ENCODE assay signal across 24 cellular contexts in the genomic region with DNA sequence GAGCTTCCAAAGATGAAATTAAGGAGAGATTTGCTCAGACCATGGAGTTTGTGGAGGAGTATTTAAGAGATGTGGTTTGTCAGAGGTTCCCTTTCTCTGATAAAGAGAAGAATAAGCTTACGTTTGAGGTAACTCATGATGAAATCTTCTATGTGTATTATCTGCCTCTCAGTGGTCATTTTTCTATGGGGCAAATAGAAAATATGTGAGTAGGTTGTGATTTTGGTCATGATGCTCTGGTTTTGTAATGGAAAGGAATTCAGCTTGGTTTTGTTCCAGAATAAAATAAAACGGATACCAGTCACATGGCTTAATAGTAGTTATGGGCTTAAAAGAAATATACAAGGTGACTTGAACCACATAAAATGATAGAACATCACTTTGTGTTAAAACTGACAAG.
DNase-seq lines count a peak whose midpoint lies in the region; ATAC-seq, FAIRE-seq and TF ChIP-seq lines count a peak whose summit lies in the region.
"Had no signal": no experiment of that assay in that cellular context is flagged by ENCODE, and none has a peak within 500 bp of the region (broad histone marks: within the 10 kb centered on the region; RNA-seq: fewer than 3 reads in every experiment).

No MANE protein-coding gene starts in this region.

- TF ChIP-seq EP300 in gastroesophageal sphincter (IDR thresholded peaks at IDR 0.05), result no peak

- peak overlapping the region; percentile 2 for H3K27ac Mint-ChIP-seq in activated T-cell treated with anti-CD3 and anti-CD28 coated beads, Interleukin-2, amount 50 U/mL, for 24 hours
- no peak overlapping the region for H3K27ac Mint-ChIP-seq in activated T-cell treated with anti-CD3 and anti-CD28 coated beads, Interleukin-2, amount 50 U/mL, for 72 hours
- H3K27ac Mint-ChIP-seq: activated CD4-positive, alpha-beta T cell treated with anti-CD3 and anti-CD28 coated beads for 36 hours; CD14-positive monocyte; endodermal cell; immature natural killer cell; stimulated activated naive CD8-positive, alpha-beta T cell treated with anti-CD3 and anti-CD28 coated beads, Interleukin-15, Interleukin-2, amounts not matched to agents 100 ng/mL and 50 ng/mL, for 24 hours had no signal

- POLR2A ChIA-PET in GM10248 (lab: Yijun Ruan, JAX), result interaction anchor here (1.2 kb wide), 1 partner anchor 181 kb away, joined by 8 read pairs; the partner anchor contains the start of gene ITPR1

- no peak for TF ChIP-seq POLR2A in gastroesophageal sphincter (IDR thresholded peaks at IDR 0.05)
- no peak for TF ChIP-seq POLR2A in uterus (IDR thresholded peaks at IDR 0.05)

- no peak for FAIRE-seq in pancreas (lab: Jason Lieb, UNC)

- H3K27me3 Mint-ChIP-seq in activated T-cell treated with anti-CD3 and anti-CD28 coated beads, Interleukin-2, amount 50 U/mL, for 24 hours, result no peaks in the 10 kb centered on the region
- H3K27me3 Mint-ChIP-seq in activated T-cell treated with anti-CD3 and anti-CD28 coated beads, Interleukin-2, amount 50 U/mL, for 72 hours (ENCODE audit: low read depth), result no peaks in the 10 kb centered on the region
- H3K27me3 Mint-ChIP-seq: activated CD4-positive, alpha-beta T cell treated with anti-CD3 and anti-CD28 coated beads for 36 hours; stimulated activated naive CD8-positive, alpha-beta T cell treated with anti-CD3 and anti-CD28 coated beads, Interleukin-15, Interleukin-2, amounts not matched to agents 100 ng/mL and 50 ng/mL, for 24 hours had no signal

- no peak for TF ChIP-seq CTCF in cardiac fibroblast (IDR thresholded peaks at IDR 0.05; ENCODE audit: low read depth, low read length)
- no peak for TF ChIP-seq CTCF in gastroesophageal sphincter (IDR thresholded peaks at IDR 0.05)
- TF ChIP-seq CTCF in uterus (IDR thresholded peaks at IDR 0.05), result peak in 1 of 4 experiments; percentile 9
- TF ChIP-seq CTCF in GM10248 (IDR thresholded peaks at IDR 0.05; ENCODE audit: control extremely low read depth, extremely low read depth, low read depth, missing control alignments), result no peak
- no peak for TF ChIP-seq CTCF in pancreas (IDR thresholded peaks at IDR 0.05)
- TF ChIP-seq CTCF in left ventricle myocardium inferior (IDR thresholded peaks at IDR 0.05; ENCODE audit: borderline replicate concordance), result no peak

- H3K27ac ChIP-seq in gastroesophageal sphincter (peak overlapping the region; percentile 56 to 76 (median 67)), uterus (peak overlapping the region; percentile 71 to 93), pancreas (no peak overlapping the region), left ventricle myocardium inferior (replicated peaks) (no peak overlapping the region)
- H3K27ac ChIP-seq: ascending aorta, Peyer's patch, SJCRH30, tibial nerve had no signal

- H3K36me3 ChIP-seq in gastroesophageal sphincter, result peaks cover 3 to 71% of the 10 kb centered on the region in 2 donors
- no peaks in the 10 kb centered on the region for H3K36me3 ChIP-seq in uterus
- no peaks in the 10 kb centered on the region for H3K36me3 ChIP-seq in pancreas
- peaks cover 75% of the 10 kb centered on the region for H3K36me3 ChIP-seq in left ventricle myocardium inferior
- H3K36me3 ChIP-seq: SJCRH30 had no signal

- peaks cover 94% of the 10 kb centered on the region for H3K36me3 Mint-ChIP-seq in activated T-cell treated with anti-CD3 and anti-CD28 coated beads, Interleukin-2, amount 50 U/mL, for 24 hours (ENCODE audit: low read depth)
- peaks cover 3 to 28% of the 10 kb centered on the region in 2 donors for H3K36me3 Mint-ChIP-seq in activated T-cell treated with anti-CD3 and anti-CD28 coated beads, Interleukin-2, amount 50 U/mL, for 72 hours (ENCODE audit: insufficient read depth in 2 of 2)

- H3K9me3 ChIP-seq in gastroesophageal sphincter (no peaks in the 10 kb centered on the region), uterus (no peaks in the 10 kb centered on the region), pancreas (no peaks in the 10 kb centered on the region), left ventricle myocardium inferior (replicated peaks) (no peaks in the 10 kb centered on the region)
- H3K9me3 ChIP-seq: ascending aorta, Peyer's patch, SJCRH30, tibial nerve had no signal

- H3K4me3 Mint-ChIP-seq in activated T-cell treated with anti-CD3 and anti-CD28 coated beads, Interleukin-2, amount 50 U/mL, for 24 hours, result no peak overlapping the region
- H3K4me3 Mint-ChIP-seq in activated T-cell treated with anti-CD3 and anti-CD28 coated beads, Interleukin-2, amount 50 U/mL, for 72 hours, result no peak overlapping the region
- H3K4me3 Mint-ChIP-seq: activated CD4-positive, alpha-beta T cell treated with anti-CD3 and anti-CD28 coated beads for 36 hours; CD14-positive monocyte; endodermal cell; immature natural killer cell; stimulated activated naive CD8-positive, alpha-beta T cell treated with anti-CD3 and anti-CD28 coated beads, Interleukin-15, Interleukin-2, amounts not matched to agents 100 ng/mL and 50 ng/mL, for 24 hours had no signal

- no peak for ATAC-seq in activated T-cell treated with anti-CD3 and anti-CD28 coated beads, Interleukin-2, amount 50 U/mL, for 72 hours (replicated peaks in 1 of 2)
- ATAC-seq in gastroesophageal sphincter, result peak; percentile 48
- ATAC-seq in pancreas, result no peak
- ATAC-seq: activated CD4-positive, alpha-beta T cell treated with anti-CD3 and anti-CD28 coated beads for 36 hours had no signal

- WGBS in gastroesophageal sphincter (ENCODE audit: low coverage in 1 of 2), 2 donors, result 29 to 31% methylated on average over 1 to 2 of the region's 2 CpGs
- WGBS in pancreas, 2 donors, result 60 to 81% methylated on average over 2 of the region's 2 CpGs

- intact Hi-C loops in uterus (cut with DNase I; ENCODE audit: low total_unique reads) (no loop called here), pancreas (cut with DNase I) (no loop called here), left ventricle myocardium inferior (cut with micrococcal nuclease) (no loop called here)

- CTCF ChIA-PET in GM10248 (lab: Yijun Ruan, JAX), result interaction anchor here (1.0 to 4.8 kb wide), 5 partner anchors 9 to 40 kb away, joined by 4 to 16 read pairs (median 6); no protein-coding TSS in a partner anchor

- H3K4me1 ChIP-seq in gastroesophageal sphincter (peaks cover 0 to 43% (median 6%) of the 10 kb centered on the region in 3 donors), uterus (no peaks in the 10 kb centered on the region), pancreas (no peaks in the 10 kb centered on the region), left ventricle myocardium inferior (peaks cover 13% of the 10 kb centered on the region)
- H3K4me1 ChIP-seq: ascending aorta, Peyer's patch, SJCRH30, tibial nerve had no signal

- no peak for DNase-seq in activated T-cell treated with anti-CD3 and anti-CD28 coated beads, Interleukin-2, amount 50 U/mL, for 24 hours
- DNase-seq in activated T-cell treated with anti-CD3 and anti-CD28 coated beads, Interleukin-2, amount 50 U/mL, for 72 hours, result no peak
- DNase-seq in cardiac fibroblast (ENCODE audit: low read depth in 2 of 2) (peak; percentile 72 to 78), uterus (no peak), GM10248 (ENCODE audit: extremely low spot score) (no peak), pancreas (no peak), left ventricle myocardium inferior (no peak)
- DNase-seq: activated CD4-positive, alpha-beta T cell treated with anti-CD3 and anti-CD28 coated beads for 36 hours; activated naive CD4-positive, alpha-beta T cell treated with anti-CD3 and anti-CD28 coated beads, Interleukin-2, amount 50 U/mL, for 16 hours; endodermal cell; immature natural killer cell; NCI-H1417; NCI-H2107; NCI-H524; Peyer's patch; retina; SJCRH30; stimulated activated CD4-positive, alpha-beta T cell treated with anti-CD3 and anti-CD28 coated beads, Interleukin-4, amount 100 ng/mL, for 24 hours; T-helper 1 cell had no signal

- no peaks in the 10 kb centered on the region for H3K4me1 Mint-ChIP-seq in activated T-cell treated with anti-CD3 and anti-CD28 coated beads, Interleukin-2, amount 50 U/mL, for 24 hours (ENCODE audit: low read depth)
- H3K4me1 Mint-ChIP-seq in activated T-cell treated with anti-CD3 and anti-CD28 coated beads, Interleukin-2, amount 50 U/mL, for 72 hours (ENCODE audit: low read depth), result peaks cover 9% of the 10 kb centered on the region
- H3K4me1 Mint-ChIP-seq: activated CD4-positive, alpha-beta T cell treated with anti-CD3 and anti-CD28 coated beads for 36 hours had no signal

- no peaks in the 10 kb centered on the region for H3K9me3 Mint-ChIP-seq in activated T-cell treated with anti-CD3 and anti-CD28 coated beads, Interleukin-2, amount 50 U/mL, for 24 hours
- no peaks in the 10 kb centered on the region for H3K9me3 Mint-ChIP-seq in activated T-cell treated with anti-CD3 and anti-CD28 coated beads, Interleukin-2, amount 50 U/mL, for 72 hours
- H3K9me3 Mint-ChIP-seq: CD14-positive monocyte; endodermal cell; immature natural killer cell; stimulated activated naive CD8-positive, alpha-beta T cell treated with anti-CD3 and anti-CD28 coated beads, Interleukin-15, Interleukin-2, amounts not matched to agents 100 ng/mL and 50 ng/mL, for 24 hours had no signal

- no peak overlapping the region for H3K4me3 ChIP-seq in cardiac fibroblast (replicated peaks in 1 of 2; ENCODE audit: low read depth in 2 of 2, low read length in 2 of 2)
- no peak overlapping the region for H3K4me3 ChIP-seq in gastroesophageal sphincter
- no peak overlapping the region for H3K4me3 ChIP-seq in uterus
- H3K4me3 ChIP-seq in pancreas, result no peak overlapping the region
- no peak overlapping the region for H3K4me3 ChIP-seq in left ventricle myocardium inferior
- H3K4me3 ChIP-seq: ascending aorta, Peyer's patch, SJCRH30, tibial nerve had no signal

- H3K27me3 ChIP-seq in gastroesophageal sphincter (no peaks in the 10 kb centered on the region), uterus (no peaks in the 10 kb centered on the region), pancreas (no peaks in the 10 kb centered on the region), left ventricle myocardium inferior (ENCODE audit: low read depth) (no peaks in the 10 kb centered on the region)
- H3K27me3 ChIP-seq: ascending aorta, Peyer's patch, SJCRH30, tibial nerve had no signal

Comparison
In these comparisons a context has a peak if more than half of its experiments do, and no peak if none do; other contexts are left out.
1. DNase-seq: peak in cardiac fibroblast (2 of 2); none in activated T-cell treated with anti-CD3 and anti-CD28 coated beads, Interleukin-2, amount 50 U/mL, for 24 hours (single experiment), activated T-cell treated with anti-CD3 and anti-CD28 coated beads, Interleukin-2, amount 50 U/mL, for 72 hours (0 of 2), uterus (0 of 2), GM10248 (single experiment), pancreas (0 of 6) and left ventricle myocardium inferior (single experiment).
2. H3K27ac ChIP-seq: peak in gastroesophageal sphincter (4 of 4) and uterus (2 of 2); none in pancreas (0 of 4) and left ventricle myocardium inferior (single experiment).